Comparison of ENCODE assay signal across 1 cellular context in the genomic region with DNA sequence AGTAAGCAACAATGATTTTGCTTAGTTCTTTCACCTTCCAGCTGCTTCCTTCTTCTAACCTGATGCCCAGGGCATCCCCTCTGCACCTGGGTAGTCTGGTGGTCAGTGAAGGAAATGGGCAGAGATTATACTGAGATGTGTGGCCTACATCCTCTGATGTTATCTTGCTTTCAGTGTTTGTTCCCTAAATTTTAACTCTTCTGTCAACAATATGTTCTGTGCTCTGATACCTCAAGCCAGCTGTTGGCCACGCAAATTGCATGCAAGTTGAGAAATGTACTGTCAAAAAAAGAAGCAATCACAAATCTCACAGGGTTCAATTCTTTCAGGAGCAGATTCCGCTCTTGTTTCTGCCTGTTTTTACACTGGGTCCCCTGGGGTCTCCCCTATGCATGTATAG.
TF ChIP-seq lines count a peak whose summit lies in the region.

No MANE protein-coding gene starts in this region.

TF ChIP-seq in GM23338, 12 proteins besides CTCF, POLR2A, EP300 and RAD21 (continued from another document):
- TF ChIP-seq ZNF462 (CRISPR knock-in tag; IDR thresholded peaks at IDR 0.05) (no peak), EZH2 (IDR thresholded peaks at IDR 0.05; ENCODE audit: low read depth, unreplicated experiment) (no peak), ZNF331 (CRISPR knock-in tag; IDR thresholded peaks at IDR 0.05; ENCODE audit: low read depth) (no peak)
